In the genomic region with DNA sequence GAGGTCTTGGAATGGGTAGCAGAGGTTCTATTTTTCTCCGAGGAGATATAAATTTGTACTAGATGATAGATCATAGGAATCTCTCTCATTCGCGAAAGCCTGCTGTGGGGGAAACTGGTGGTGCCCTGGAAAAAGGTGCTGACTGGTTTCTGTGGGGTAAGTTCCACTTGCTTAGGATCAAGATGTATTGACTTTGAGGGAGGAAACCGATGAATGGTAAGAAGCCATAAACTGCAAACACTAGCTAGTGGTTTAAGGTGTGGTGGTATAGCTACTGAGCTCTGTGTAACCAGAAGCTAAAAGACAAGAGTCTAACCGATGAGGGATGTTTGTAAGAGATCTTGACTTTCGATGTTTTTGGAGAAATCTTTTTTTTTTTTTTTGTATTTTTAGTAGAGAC, we compare ENCODE assay signal across 8 cellular contexts. TPM values are rescaled to one million over a fixed set of nuclear protein-coding genes. Genes with fewer than 3 reads are reported as not detected.
DNase-seq lines count a peak whose midpoint lies in the region; ATAC-seq and TF ChIP-seq lines count a peak whose summit lies in the region.

No MANE protein-coding gene starts in this region.

- H3K4me1 Mint-ChIP-seq in effector memory CD8-positive, alpha-beta T cell (ENCODE audit: low read depth in 2 of 2), result peaks cover 34 to 62% of the 10 kb centered on the region in 2 donors

- no peaks in the 10 kb centered on the region for H3F3A ChIP-seq in neural cell (ENCODE audit: insufficient read depth, low read length, poor library complexity, severe bottlenecking)

- no peak for TF ChIP-seq CTCF in neural cell (IDR thresholded peaks at IDR 0.05; ENCODE audit: poor library complexity, severe bottlenecking)

- TF ChIP-seq EP300 in neural cell (conservative IDR thresholded peaks at IDR 0.05; ENCODE audit: poor library complexity, severe bottlenecking), result no peak

- H3K9ac ChIP-seq in neural cell (ENCODE audit: low read length), result peak overlapping the region; percentile 81

- no peak for TF ChIP-seq RAD21 in neural cell (conservative IDR thresholded peaks at IDR 0.05)

- H3K36me3 Mint-ChIP-seq in effector memory CD8-positive, alpha-beta T cell (ENCODE audit: insufficient read depth), result peaks cover 5% of the 10 kb centered on the region

- peak overlapping the region; percentile 89 for H2AFZ ChIP-seq in neural cell (ENCODE audit: low read depth, low read length)

- peak overlapping the region; percentile 89 for H3K27ac Mint-ChIP-seq in effector memory CD8-positive, alpha-beta T cell

- H4K20me1 ChIP-seq in neural cell (ENCODE audit: insufficient read depth), result no peaks in the 10 kb centered on the region

- H3K9me2 ChIP-seq in neural cell (ENCODE audit: insufficient read depth, low read length), result no peaks in the 10 kb centered on the region

- peak overlapping the region; percentile 23 for H3K27ac ChIP-seq in neural cell (ENCODE audit: low read length)

- peak; percentile 39 for ATAC-seq in effector memory CD8-positive, alpha-beta T cell (replicated peaks)
- ATAC-seq in HG03469 (IDR thresholded peaks at IDR 0.05; ENCODE audit: unreplicated experiment) (no peak), HG03521 (IDR thresholded peaks at IDR 0.05; ENCODE audit: unreplicated experiment) (no peak)

- peak overlapping the region; percentile 91 for H3K4me3 ChIP-seq in neural cell (ENCODE audit: low read length)

- H3K27me3 Mint-ChIP-seq in effector memory CD8-positive, alpha-beta T cell, result no peaks in the 10 kb centered on the region

- H3K36me3 ChIP-seq in neural cell (ENCODE audit: insufficient read depth, low read length), result no peaks in the 10 kb centered on the region

- peak overlapping the region; percentile 87 to 91 for H3K4me3 Mint-ChIP-seq in effector memory CD8-positive, alpha-beta T cell

- H3K4me2 ChIP-seq in neural cell (ENCODE audit: low read length), result peak overlapping the region; percentile 83

- no peaks in the 10 kb centered on the region for H3K27me3 ChIP-seq in neural cell (ENCODE audit: insufficient read depth, low read depth, low read length)

- H3K9me3 Mint-ChIP-seq in effector memory CD8-positive, alpha-beta T cell, result no peaks in the 10 kb centered on the region

- DNase-seq in DMS 273 (lab: John Stamatoyannopoulos, UW; ENCODE audit: unreplicated experiment) (peak; percentile 40), DMS 273 treated with DMSO at 0.1 percent for 48 hours (lab: John Stamatoyannopoulos, UW) (no peak), RKO (ENCODE audit: low spot score) (peak; percentile 35)
- DNase-seq in effector memory CD8-positive, alpha-beta T cell, result peak in 1 of 3 experiments; percentile 12
- DNase-seq in effector CD4-positive, alpha-beta T cell, result no peak

- no peaks in the 10 kb centered on the region for H3K9me3 ChIP-seq in neural cell (ENCODE audit: low read length)

- peaks cover 33% of the 10 kb centered on the region for H3K79me2 ChIP-seq in neural cell (replicated peaks; ENCODE audit: insufficient read depth, low read length)

TF ChIP-seq in neural cell, 6 proteins besides CTCF, POLR2A, EP300 and RAD21:
- TF ChIP-seq REST (IDR thresholded peaks at IDR 0.05; ENCODE audit: borderline replicate concordance), result no peak
- TF ChIP-seq TAF1 (IDR thresholded peaks at IDR 0.05; ENCODE audit: low read depth), result no peak

RNA-seq across cellular contexts. Expression of gene AGPS, which starts 0.8 kb away (rescaled TPM):
- polyA plus RNA-seq in neural cell, result 29.9 and 31.0 TPM in 2 replicates
- 77.4 and 83.0 TPM in 2 replicates for polyA minus RNA-seq in neural cell

Comparison
In these comparisons a context has a peak if more than half of its experiments do, and no peak if none do; other contexts are left out.
1. DNase-seq: peak in DMS 273 (single experiment) and RKO (single experiment); none in DMS 273 treated with DMSO at 0.1 percent for 48 hours (single experiment) and effector CD4-positive, alpha-beta T cell (single experiment).